20 cellular contexts compared by ENCODE assay signal in the genomic region with DNA sequence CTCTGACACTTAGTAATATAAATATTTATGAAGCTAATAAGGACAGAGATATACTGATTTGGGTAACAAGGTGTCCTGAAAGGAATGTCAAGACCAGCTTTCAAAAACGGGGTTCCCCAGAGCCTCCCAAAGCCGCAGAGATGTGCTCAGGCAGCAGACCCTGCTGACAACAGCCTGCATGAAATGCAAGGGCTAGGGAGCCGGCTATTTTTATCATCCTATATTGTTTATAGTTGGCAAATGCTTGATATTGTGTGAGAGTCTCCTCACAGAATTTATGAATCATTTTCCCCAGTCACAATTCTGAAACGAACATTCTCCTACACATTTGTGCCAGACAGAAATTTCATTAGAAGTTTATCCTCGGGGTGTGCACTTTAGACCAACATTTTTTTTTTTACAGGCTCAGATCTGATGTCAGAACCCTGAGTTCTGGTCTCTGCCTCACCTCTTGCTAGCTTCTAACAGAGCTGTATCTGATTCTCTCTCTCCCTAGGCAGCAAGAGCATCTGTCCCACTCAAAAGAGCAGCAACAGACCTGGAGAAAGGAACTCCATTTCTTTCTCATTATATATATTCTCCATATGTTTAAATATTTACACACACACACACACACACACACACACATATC.
"Had no signal": no experiment of that assay in that cellular context is flagged by ENCODE, and none has a peak within 500 bp of the region (broad histone marks: within the 10 kb centered on the region; RNA-seq: fewer than 3 reads in every experiment).

No MANE protein-coding gene starts in this region.

- H3K27me3 ChIP-seq: gastrocnemius medialis, sigmoid colon, tibial artery had no signal

- H3K4me1 Mint-ChIP-seq: activated CD4-positive, alpha-beta memory T cell treated with anti-CD3 and anti-CD28 coated beads, Interleukin-2, amount 10 ng/mL, durations not matched to agents 7 days and 5 days; activated CD4-positive, alpha-beta T cell treated with anti-CD3 and anti-CD28 coated beads, Interleukin-2, amount 10 ng/mL, durations not matched to agents 24 days and 14 days; activated naive CD8-positive, alpha-beta T cell treated with anti-CD3 and anti-CD28 coated beads, Interleukin-2, amount 50 U/mL, for 24 hours; natural killer cell had no signal

- H3K9me3 Mint-ChIP-seq: activated CD4-positive, alpha-beta memory T cell treated with anti-CD3 and anti-CD28 coated beads, Interleukin-2, amount 10 ng/mL, durations not matched to agents 7 days and 5 days; activated CD4-positive, alpha-beta T cell treated with anti-CD3 and anti-CD28 coated beads, Interleukin-2, amount 10 ng/mL, durations not matched to agents 24 days and 14 days; mesothelial cell of epicardium had no signal

- DNase-seq: activated CD4-positive, alpha-beta memory T cell treated with anti-CD3 and anti-CD28 coated beads, Interleukin-2, amount 10 ng/mL, durations not matched to agents 7 days and 5 days; activated CD4-positive, alpha-beta T cell treated with anti-CD3 and anti-CD28 coated beads, Interleukin-2, amount 10 ng/mL, durations not matched to agents 24 days and 14 days; activated effector memory CD4-positive, alpha-beta T cell treated with anti-CD3 and anti-CD28 coated beads, Interleukin-2, amount 50 U/mL, for 16 hours; activated naive CD4-positive, alpha-beta T cell treated with anti-CD3 and anti-CD28 coated beads, Interleukin-2, amount 50 U/mL, for 16 hours; activated naive CD8-positive, alpha-beta T cell treated with anti-CD3 and anti-CD28 coated beads, Interleukin-2, amount 50 U/mL, for 24 hours; central memory CD4-positive, alpha-beta T cell; effector memory CD8-positive, alpha-beta T cell; gastrocnemius medialis; left ventricle myocardium inferior; natural killer cell; sigmoid colon; stimulated activated CD4-positive, alpha-beta T cell treated with anti-CD3 and anti-CD28 coated beads, Interleukin-4, amount 100 ng/mL, for 24 hours; substantia nigra; T-helper 2 cell; tibial artery had no signal

- H3K27me3 Mint-ChIP-seq: activated CD4-positive, alpha-beta memory T cell treated with anti-CD3 and anti-CD28 coated beads, Interleukin-2, amount 10 ng/mL, durations not matched to agents 7 days and 5 days; activated CD4-positive, alpha-beta T cell treated with anti-CD3 and anti-CD28 coated beads, Interleukin-2, amount 10 ng/mL, durations not matched to agents 24 days and 14 days; stimulated activated naive CD8-positive, alpha-beta T cell treated with anti-CD3 and anti-CD28 coated beads, Interleukin-15, Interleukin-2, amounts not matched to agents 100 ng/mL and 50 ng/mL, for 24 hours had no signal

- ATAC-seq: activated naive CD8-positive, alpha-beta T cell treated with anti-CD3 and anti-CD28 coated beads, Interleukin-2, amount 50 U/mL, for 24 hours; effector memory CD8-positive, alpha-beta T cell; esophagus mucosa; gastrocnemius medialis had no signal

- H3K27ac ChIP-seq: gastrocnemius medialis, left ventricle myocardium inferior, sigmoid colon, tibial artery had no signal

- H3K36me3 ChIP-seq: gastrocnemius medialis, left ventricle myocardium inferior, sigmoid colon, tibial artery had no signal

- H3K4me3 Mint-ChIP-seq: activated CD4-positive, alpha-beta memory T cell treated with anti-CD3 and anti-CD28 coated beads, Interleukin-2, amount 10 ng/mL, durations not matched to agents 7 days and 5 days; activated CD4-positive, alpha-beta T cell treated with anti-CD3 and anti-CD28 coated beads, Interleukin-2, amount 10 ng/mL, durations not matched to agents 24 days and 14 days; activated naive CD8-positive, alpha-beta T cell treated with anti-CD3 and anti-CD28 coated beads, Interleukin-2, amount 50 U/mL, for 24 hours; effector memory CD8-positive, alpha-beta T cell; mesothelial cell of epicardium; natural killer cell; stimulated activated naive CD8-positive, alpha-beta T cell treated with anti-CD3 and anti-CD28 coated beads, Interleukin-15, Interleukin-2, amounts not matched to agents 100 ng/mL and 50 ng/mL, for 24 hours had no signal

- H3K9me3 ChIP-seq: gastrocnemius medialis, left ventricle myocardium inferior, sigmoid colon, tibial artery had no signal

- H3K4me1 ChIP-seq: gastrocnemius medialis, left ventricle myocardium inferior, tibial artery had no signal

- H3K4me3 ChIP-seq: gastrocnemius medialis, left ventricle myocardium inferior, sigmoid colon, tibial artery had no signal

- H3K27ac Mint-ChIP-seq: activated CD4-positive, alpha-beta memory T cell treated with anti-CD3 and anti-CD28 coated beads, Interleukin-2, amount 10 ng/mL, durations not matched to agents 7 days and 5 days; activated CD4-positive, alpha-beta T cell treated with anti-CD3 and anti-CD28 coated beads, Interleukin-2, amount 10 ng/mL, durations not matched to agents 24 days and 14 days; activated naive CD8-positive, alpha-beta T cell treated with anti-CD3 and anti-CD28 coated beads, Interleukin-2, amount 50 U/mL, for 24 hours; effector memory CD8-positive, alpha-beta T cell; mesothelial cell of epicardium; natural killer cell; stimulated activated naive CD8-positive, alpha-beta T cell treated with anti-CD3 and anti-CD28 coated beads, Interleukin-15, Interleukin-2, amounts not matched to agents 100 ng/mL and 50 ng/mL, for 24 hours had no signal

- H3K36me3 Mint-ChIP-seq: mesothelial cell of epicardium, natural killer cell had no signal

- FAIRE-seq: colon, endothelial cell of umbilical vein had no signal
